In the genomic region with DNA sequence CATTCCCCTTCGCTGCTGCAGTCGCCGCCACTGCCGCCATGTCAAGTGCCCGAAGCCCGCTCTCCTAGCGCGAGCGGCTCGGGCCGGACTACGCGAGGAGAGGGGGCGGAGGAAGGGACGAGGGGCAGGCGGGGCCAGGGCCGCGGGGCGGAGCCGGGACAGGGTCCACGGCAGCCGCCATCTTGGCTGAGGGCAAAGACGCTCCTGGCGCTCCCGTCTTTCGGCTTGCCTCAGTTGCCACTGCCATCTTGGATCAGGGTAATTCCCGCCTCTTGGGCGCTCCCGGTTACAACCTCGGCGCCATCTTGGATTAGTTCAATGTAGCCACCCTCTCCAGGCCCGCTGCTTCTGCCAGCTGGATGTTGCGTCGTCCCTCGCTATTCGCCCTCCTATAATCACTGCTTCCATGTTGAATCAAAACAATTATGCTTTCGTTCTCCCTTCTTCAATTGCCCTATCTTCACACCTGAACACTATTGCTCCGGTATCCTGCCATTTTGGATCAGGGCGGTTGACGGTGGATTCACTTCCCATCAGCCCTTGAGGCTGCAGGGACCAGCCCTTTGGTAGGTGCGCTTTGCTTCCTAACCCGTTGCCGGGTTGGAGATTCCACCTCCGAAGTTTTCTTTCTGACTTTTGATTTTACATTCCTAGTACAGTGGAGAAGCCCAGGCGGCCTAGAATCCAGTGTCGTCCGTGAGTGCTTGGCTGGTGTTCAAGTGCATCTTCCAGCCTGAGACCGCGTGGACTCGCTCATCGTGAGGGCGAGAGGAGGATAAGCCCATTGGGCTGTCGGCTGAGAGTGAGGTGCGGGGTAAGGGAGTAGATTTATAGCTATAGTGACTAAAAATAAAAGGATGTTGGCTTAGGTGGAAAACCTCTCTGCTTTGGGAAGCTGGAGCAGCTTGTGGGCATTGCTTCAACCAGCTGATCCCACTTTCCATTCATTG, we compare ENCODE assay signal across 1 cellular context.
TF ChIP-seq lines count a peak whose summit lies in the region.

A gene with protein sequence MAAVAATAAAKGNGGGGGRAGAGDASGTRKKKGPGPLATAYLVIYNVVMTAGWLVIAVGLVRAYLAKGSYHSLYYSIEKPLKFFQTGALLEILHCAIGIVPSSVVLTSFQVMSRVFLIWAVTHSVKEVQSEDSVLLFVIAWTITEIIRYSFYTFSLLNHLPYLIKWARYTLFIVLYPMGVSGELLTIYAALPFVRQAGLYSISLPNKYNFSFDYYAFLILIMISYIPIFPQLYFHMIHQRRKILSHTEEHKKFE (minus strand): TSS at position 66 of the 950 bp plus-strand sequence. CDS start 26 bp downstream, at position 40.

TF ChIP-seq in GM12878, 131 proteins besides CTCF, POLR2A, EP300 and RAD21 (continued from another document and continues in another):
- TF ChIP-seq, protein P1, sequence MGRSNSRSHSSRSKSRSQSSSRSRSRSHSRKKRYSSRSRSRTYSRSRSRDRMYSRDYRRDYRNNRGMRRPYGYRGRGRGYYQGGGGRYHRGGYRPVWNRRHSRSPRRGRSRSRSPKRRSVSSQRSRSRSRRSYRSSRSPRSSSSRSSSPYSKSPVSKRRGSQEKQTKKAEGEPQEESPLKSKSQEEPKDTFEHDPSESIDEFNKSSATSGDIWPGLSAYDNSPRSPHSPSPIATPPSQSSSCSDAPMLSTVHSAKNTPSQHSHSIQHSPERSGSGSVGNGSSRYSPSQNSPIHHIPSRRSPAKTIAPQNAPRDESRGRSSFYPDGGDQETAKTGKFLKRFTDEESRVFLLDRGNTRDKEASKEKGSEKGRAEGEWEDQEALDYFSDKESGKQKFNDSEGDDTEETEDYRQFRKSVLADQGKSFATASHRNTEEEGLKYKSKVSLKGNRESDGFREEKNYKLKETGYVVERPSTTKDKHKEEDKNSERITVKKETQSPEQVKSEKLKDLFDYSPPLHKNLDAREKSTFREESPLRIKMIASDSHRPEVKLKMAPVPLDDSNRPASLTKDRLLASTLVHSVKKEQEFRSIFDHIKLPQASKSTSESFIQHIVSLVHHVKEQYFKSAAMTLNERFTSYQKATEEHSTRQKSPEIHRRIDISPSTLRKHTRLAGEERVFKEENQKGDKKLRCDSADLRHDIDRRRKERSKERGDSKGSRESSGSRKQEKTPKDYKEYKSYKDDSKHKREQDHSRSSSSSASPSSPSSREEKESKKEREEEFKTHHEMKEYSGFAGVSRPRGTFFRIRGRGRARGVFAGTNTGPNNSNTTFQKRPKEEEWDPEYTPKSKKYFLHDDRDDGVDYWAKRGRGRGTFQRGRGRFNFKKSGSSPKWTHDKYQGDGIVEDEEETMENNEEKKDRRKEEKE (IDR thresholded peaks at IDR 0.05) = peak; percentile 67; the same call in 1 of the 2 replicates
- no peak for TF ChIP-seq EZH2 (IDR thresholded peaks at IDR 0.05; ENCODE audit: borderline replicate concordance, control insufficient read depth, low read depth, low read length)
- TF ChIP-seq, protein P2, sequence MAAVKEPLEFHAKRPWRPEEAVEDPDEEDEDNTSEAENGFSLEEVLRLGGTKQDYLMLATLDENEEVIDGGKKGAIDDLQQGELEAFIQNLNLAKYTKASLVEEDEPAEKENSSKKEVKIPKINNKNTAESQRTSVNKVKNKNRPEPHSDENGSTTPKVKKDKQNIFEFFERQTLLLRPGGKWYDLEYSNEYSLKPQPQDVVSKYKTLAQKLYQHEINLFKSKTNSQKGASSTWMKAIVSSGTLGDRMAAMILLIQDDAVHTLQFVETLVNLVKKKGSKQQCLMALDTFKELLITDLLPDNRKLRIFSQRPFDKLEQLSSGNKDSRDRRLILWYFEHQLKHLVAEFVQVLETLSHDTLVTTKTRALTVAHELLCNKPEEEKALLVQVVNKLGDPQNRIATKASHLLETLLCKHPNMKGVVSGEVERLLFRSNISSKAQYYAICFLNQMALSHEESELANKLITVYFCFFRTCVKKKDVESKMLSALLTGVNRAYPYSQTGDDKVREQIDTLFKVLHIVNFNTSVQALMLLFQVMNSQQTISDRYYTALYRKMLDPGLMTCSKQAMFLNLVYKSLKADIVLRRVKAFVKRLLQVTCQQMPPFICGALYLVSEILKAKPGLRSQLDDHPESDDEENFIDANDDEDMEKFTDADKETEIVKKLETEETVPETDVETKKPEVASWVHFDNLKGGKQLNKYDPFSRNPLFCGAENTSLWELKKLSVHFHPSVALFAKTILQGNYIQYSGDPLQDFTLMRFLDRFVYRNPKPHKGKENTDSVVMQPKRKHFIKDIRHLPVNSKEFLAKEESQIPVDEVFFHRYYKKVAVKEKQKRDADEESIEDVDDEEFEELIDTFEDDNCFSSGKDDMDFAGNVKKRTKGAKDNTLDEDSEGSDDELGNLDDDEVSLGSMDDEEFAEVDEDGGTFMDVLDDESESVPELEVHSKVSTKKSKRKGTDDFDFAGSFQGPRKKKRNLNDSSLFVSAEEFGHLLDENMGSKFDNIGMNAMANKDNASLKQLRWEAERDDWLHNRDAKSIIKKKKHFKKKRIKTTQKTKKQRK (IDR thresholded peaks at IDR 0.05; ENCODE audit: low read depth, low read length) = no peak
- TF ChIP-seq RUNX3 (IDR thresholded peaks at IDR 0.05; ENCODE audit: low read length) = peak; percentile 72
- peak; percentile 64; the same call in 1 of the 2 replicates for TF ChIP-seq CHD1 (IDR thresholded peaks at IDR 0.05; ENCODE audit: low read depth, low read length)
- TF ChIP-seq CHD2 (IDR thresholded peaks at IDR 0.05; ENCODE audit: borderline replicate concordance, low read depth, low read length) = no peak; the same call in 1 of the 2 replicates
- TF ChIP-seq ZNF24 (IDR thresholded peaks at IDR 0.05) = no peak
- no peak for TF ChIP-seq SREBF2 (IDR thresholded peaks at IDR 0.05; ENCODE audit: low read length)
- peak; percentile 89 for TF ChIP-seq NR2C1 (IDR thresholded peaks at IDR 0.05)
- no peak for TF ChIP-seq ZNF274 (IDR thresholded peaks at IDR 0.05; ENCODE audit: insufficient read depth, insufficient read length)
- TF ChIP-seq, protein P3, sequence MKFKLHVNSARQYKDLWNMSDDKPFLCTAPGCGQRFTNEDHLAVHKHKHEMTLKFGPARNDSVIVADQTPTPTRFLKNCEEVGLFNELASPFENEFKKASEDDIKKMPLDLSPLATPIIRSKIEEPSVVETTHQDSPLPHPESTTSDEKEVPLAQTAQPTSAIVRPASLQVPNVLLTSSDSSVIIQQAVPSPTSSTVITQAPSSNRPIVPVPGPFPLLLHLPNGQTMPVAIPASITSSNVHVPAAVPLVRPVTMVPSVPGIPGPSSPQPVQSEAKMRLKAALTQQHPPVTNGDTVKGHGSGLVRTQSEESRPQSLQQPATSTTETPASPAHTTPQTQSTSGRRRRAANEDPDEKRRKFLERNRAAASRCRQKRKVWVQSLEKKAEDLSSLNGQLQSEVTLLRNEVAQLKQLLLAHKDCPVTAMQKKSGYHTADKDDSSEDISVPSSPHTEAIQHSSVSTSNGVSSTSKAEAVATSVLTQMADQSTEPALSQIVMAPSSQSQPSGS (IDR thresholded peaks at IDR 0.05; ENCODE audit: low read length) = no peak
- 0 out of 2 replicates have a peak, but pooled peaks have one; percentile 4 for TF ChIP-seq PAX5 (IDR thresholded peaks at IDR 0.05; ENCODE audit: borderline replicate concordance, low read depth, low read length)
- TF ChIP-seq, protein P4, sequence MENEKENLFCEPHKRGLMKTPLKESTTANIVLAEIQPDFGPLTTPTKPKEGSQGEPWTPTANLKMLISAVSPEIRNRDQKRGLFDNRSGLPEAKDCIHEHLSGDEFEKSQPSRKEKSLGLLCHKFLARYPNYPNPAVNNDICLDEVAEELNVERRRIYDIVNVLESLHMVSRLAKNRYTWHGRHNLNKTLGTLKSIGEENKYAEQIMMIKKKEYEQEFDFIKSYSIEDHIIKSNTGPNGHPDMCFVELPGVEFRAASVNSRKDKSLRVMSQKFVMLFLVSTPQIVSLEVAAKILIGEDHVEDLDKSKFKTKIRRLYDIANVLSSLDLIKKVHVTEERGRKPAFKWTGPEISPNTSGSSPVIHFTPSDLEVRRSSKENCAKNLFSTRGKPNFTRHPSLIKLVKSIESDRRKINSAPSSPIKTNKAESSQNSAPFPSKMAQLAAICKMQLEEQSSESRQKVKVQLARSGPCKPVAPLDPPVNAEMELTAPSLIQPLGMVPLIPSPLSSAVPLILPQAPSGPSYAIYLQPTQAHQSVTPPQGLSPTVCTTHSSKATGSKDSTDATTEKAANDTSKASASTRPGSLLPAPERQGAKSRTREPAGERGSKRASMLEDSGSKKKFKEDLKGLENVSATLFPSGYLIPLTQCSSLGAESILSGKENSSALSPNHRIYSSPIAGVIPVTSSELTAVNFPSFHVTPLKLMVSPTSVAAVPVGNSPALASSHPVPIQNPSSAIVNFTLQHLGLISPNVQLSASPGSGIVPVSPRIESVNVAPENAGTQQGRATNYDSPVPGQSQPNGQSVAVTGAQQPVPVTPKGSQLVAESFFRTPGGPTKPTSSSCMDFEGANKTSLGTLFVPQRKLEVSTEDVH (IDR thresholded peaks at IDR 0.05; ENCODE audit: low read depth, partially characterized antibody) = peak; percentile 49
- peak; percentile 35; the same call in 1 of the 2 replicates for TF ChIP-seq RFX5 (IDR thresholded peaks at IDR 0.05; ENCODE audit: low read depth, low read length)
- peak in 1 of 2 experiments; percentile 53; a peak in 1 of 3 replicates for TF ChIP-seq EGR1 (IDR thresholded peaks at IDR 0.05; ENCODE audit: borderline replicate concordance in 1 of 2, low read depth in 2 of 2, low read length in 2 of 2)
- TF ChIP-seq KDM1A (IDR thresholded peaks at IDR 0.05; ENCODE audit: borderline replicate concordance) = no peak
- TF ChIP-seq SMAD5 (IDR thresholded peaks at IDR 0.05; ENCODE audit: low read depth) = peak; percentile 76
- 0 out of 2 replicates have a peak, but pooled peaks have one; percentile 15 for TF ChIP-seq CBFB (IDR thresholded peaks at IDR 0.05; ENCODE audit: low read depth)
- TF ChIP-seq MTA2 (IDR thresholded peaks at IDR 0.05; ENCODE audit: low read depth) = peak; percentile 47
- no peak for TF ChIP-seq NRF1 (conservative IDR thresholded peaks at IDR 0.05; ENCODE audit: low read depth, low read length)
- TF ChIP-seq, protein P5, sequence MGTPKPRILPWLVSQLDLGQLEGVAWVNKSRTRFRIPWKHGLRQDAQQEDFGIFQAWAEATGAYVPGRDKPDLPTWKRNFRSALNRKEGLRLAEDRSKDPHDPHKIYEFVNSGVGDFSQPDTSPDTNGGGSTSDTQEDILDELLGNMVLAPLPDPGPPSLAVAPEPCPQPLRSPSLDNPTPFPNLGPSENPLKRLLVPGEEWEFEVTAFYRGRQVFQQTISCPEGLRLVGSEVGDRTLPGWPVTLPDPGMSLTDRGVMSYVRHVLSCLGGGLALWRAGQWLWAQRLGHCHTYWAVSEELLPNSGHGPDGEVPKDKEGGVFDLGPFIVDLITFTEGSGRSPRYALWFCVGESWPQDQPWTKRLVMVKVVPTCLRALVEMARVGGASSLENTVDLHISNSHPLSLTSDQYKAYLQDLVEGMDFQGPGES (IDR thresholded peaks at IDR 0.05) = no peak
- peak; percentile 88; the same call in 1 of the 2 replicates for TF ChIP-seq ZNF207 (IDR thresholded peaks at IDR 0.05; ENCODE audit: borderline replicate concordance)
- TF ChIP-seq BRCA1 (IDR thresholded peaks at IDR 0.05; ENCODE audit: low read depth, low read length) = no peak
- 0 out of 2 replicates have a peak, but pooled peaks have one; percentile 3 for TF ChIP-seq MEF2A (IDR thresholded peaks at IDR 0.05; ENCODE audit: insufficient read depth, low read depth, low read length)
- peak; percentile 76; the same call in 1 of the 2 replicates for TF ChIP-seq STAT1 (conservative IDR thresholded peaks at IDR 0.05)
- no peak for TF ChIP-seq NFYA (IDR thresholded peaks at IDR 0.05; ENCODE audit: borderline replicate concordance, low read depth, low read length)
- TF ChIP-seq MTA3 (IDR thresholded peaks at IDR 0.05; ENCODE audit: borderline replicate concordance, low read length) = no peak; the same call in 1 of the 2 replicates
- no peak for TF ChIP-seq CBX3 (IDR thresholded peaks at IDR 0.05; ENCODE audit: borderline replicate concordance, low read depth)
- TF ChIP-seq SREBF1 (IDR thresholded peaks at IDR 0.05; ENCODE audit: low read length) = no peak; the same call in 1 of the 2 replicates
- TF ChIP-seq CHD4 (IDR thresholded peaks at IDR 0.05) = no peak
- peak; percentile 98 for TF ChIP-seq IKZF1 (conservative IDR thresholded peaks at IDR 0.05)
- TF ChIP-seq POU2F2 (IDR thresholded peaks at IDR 0.05; ENCODE audit: borderline replicate concordance, low read depth, low read length) = peak; percentile 37; the same call in 1 of the 3 replicates
- no peak for TF ChIP-seq SMARCA5 (IDR thresholded peaks at IDR 0.05)
- no peak; the same call in 1 of the 2 replicates for TF ChIP-seq CBX5 (IDR thresholded peaks at IDR 0.05; ENCODE audit: low read depth)
- no peak for TF ChIP-seq MYB (IDR thresholded peaks at IDR 0.05; ENCODE audit: borderline replicate concordance, low read depth, low read length)
- TF ChIP-seq LARP7 (IDR thresholded peaks at IDR 0.05) = no peak
- TF ChIP-seq ATF7 (IDR thresholded peaks at IDR 0.05; ENCODE audit: low read depth) = peak; percentile 90
- no peak for TF ChIP-seq TCF12 (IDR thresholded peaks at IDR 0.05; ENCODE audit: low read depth, low read length)
- TF ChIP-seq, protein P6, sequence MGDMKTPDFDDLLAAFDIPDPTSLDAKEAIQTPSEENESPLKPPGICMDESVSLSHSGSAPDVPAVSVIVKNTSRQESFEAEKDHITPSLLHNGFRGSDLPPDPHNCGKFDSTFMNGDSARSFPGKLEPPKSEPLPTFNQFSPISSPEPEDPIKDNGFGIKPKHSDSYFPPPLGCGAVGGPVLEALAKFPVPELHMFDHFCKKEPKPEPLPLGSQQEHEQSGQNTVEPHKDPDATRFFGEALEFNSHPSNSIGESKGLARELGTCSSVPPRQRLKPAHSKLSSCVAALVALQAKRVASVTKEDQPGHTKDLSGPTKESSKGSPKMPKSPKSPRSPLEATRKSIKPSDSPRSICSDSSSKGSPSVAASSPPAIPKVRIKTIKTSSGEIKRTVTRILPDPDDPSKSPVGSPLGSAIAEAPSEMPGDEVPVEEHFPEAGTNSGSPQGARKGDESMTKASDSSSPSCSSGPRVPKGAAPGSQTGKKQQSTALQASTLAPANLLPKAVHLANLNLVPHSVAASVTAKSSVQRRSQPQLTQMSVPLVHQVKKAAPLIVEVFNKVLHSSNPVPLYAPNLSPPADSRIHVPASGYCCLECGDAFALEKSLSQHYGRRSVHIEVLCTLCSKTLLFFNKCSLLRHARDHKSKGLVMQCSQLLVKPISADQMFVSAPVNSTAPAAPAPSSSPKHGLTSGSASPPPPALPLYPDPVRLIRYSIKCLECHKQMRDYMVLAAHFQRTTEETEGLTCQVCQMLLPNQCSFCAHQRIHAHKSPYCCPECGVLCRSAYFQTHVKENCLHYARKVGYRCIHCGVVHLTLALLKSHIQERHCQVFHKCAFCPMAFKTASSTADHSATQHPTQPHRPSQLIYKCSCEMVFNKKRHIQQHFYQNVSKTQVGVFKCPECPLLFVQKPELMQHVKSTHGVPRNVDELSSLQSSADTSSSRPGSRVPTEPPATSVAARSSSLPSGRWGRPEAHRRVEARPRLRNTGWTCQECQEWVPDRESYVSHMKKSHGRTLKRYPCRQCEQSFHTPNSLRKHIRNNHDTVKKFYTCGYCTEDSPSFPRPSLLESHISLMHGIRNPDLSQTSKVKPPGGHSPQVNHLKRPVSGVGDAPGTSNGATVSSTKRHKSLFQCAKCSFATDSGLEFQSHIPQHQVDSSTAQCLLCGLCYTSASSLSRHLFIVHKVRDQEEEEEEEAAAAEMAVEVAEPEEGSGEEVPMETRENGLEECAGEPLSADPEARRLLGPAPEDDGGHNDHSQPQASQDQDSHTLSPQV (IDR thresholded peaks at IDR 0.05) = peak; percentile 69; the same call in 1 of the 2 replicates
